Comparison of ENCODE assay signal across 7 cellular contexts in genomic region chr14:50085570-50086315, GRCh38. TPM values are rescaled to one million over a fixed set of nuclear protein-coding genes. Genes with fewer than 3 reads are reported as not detected.
DNase-seq lines count a peak whose midpoint lies in the region; ATAC-seq and TF ChIP-seq lines count a peak whose summit lies in the region.

No MANE protein-coding gene starts in this region.

- no peaks in the 10 kb centered on the region for H3K4me1 ChIP-seq in gastrocnemius medialis

- ATAC-seq in GM18861 (IDR thresholded peaks at IDR 0.05; ENCODE audit: unreplicated experiment) (peak; percentile 42), HG02642 (IDR thresholded peaks at IDR 0.05; ENCODE audit: poor library complexity, unreplicated experiment) (peak; percentile 55), gastrocnemius medialis (no peak)

- H3K27ac ChIP-seq in gastrocnemius medialis, result no peak overlapping the region

- H3K36me3 ChIP-seq in gastrocnemius medialis, result no peaks in the 10 kb centered on the region

- H3K27me3 ChIP-seq in gastrocnemius medialis, result no peaks in the 10 kb centered on the region

- intact Hi-C loops in gastrocnemius medialis (cut with DNase I; ENCODE audit: low total_unique reads), result no loop called here

- in situ Hi-C loops in gastrocnemius medialis (cut with MboI; ENCODE audit: low sequenced_read_pairs in 4 of 4), result no loop called here

- TF ChIP-seq POLR2A in gastrocnemius medialis (IDR thresholded peaks at IDR 0.05), result no peak

- DNase-seq in RPMI7951 (ENCODE audit: low read depth), result peak; percentile 80
- peak; percentile 50 for DNase-seq in inferior parietal cortex (ENCODE audit: extremely low spot score)
- DNase-seq in epidermal melanocyte (ENCODE audit: insufficient read length, low spot score), result no peak
- no peak for DNase-seq in gastrocnemius medialis
- no peak for DNase-seq in NOMO-1 treated with DMSO at 0.1 percent for 48 hours (lab: John Stamatoyannopoulos, UW; ENCODE audit: unreplicated experiment)

- no peak for TF ChIP-seq CTCF in gastrocnemius medialis (IDR thresholded peaks at IDR 0.05 in 4 of 5, conservative IDR thresholded peaks at IDR 0.05 in 1 of 5)

- H3K4me3 ChIP-seq in gastrocnemius medialis, result no peak overlapping the region

- no peaks in the 10 kb centered on the region for H3K9me3 ChIP-seq in gastrocnemius medialis

RNA-seq across cellular contexts. Expression of gene VCPKMT, which starts 30.6 kb away (rescaled TPM):
- total RNA-seq in RPMI7951 (2014; rRNA removed; shearing (Covaris generic)), result 9.5 and 10.0 TPM in 2 replicates
- total RNA-seq in gastrocnemius medialis, result 1 to 10 TPM; 2.2 to 7.3 (median 4.9) TPM

Comparison
In these comparisons a context has a peak if more than half of its experiments do, and no peak if none do; other contexts are left out.
1. ATAC-seq: peak in GM18861 (single experiment) and HG02642 (single experiment); none in gastrocnemius medialis (0 of 2).
2. DNase-seq: peak in RPMI7951 (single experiment) and inferior parietal cortex (single experiment); none in epidermal melanocyte (single experiment), gastrocnemius medialis (0 of 2) and NOMO-1 treated with DMSO at 0.1 percent for 48 hours (single experiment).